15 cellular contexts compared by ENCODE assay signal in the genomic region with DNA sequence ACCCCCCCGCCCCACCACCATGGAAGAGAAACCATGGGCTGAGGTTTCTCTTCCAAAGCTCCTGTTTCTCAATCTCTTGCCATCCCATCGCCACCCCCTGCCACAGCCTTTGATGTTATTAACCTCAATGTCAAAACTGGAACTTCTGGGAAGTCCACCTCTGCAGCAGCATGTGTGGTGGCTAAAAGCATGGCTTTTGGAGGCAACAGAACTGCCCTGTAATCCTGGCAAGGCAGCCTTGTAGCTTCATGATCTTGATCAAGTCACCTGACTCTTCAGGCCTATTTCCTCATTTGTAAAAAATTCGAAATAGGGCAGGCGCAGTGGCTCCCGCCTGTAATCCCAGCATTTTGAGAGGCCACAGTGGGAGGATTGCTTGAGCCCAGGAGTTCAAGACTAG. TPM values are rescaled to one million over a fixed set of nuclear protein-coding genes. Genes with fewer than 3 reads are reported as not detected.
"Had no signal": no experiment of that assay in that cellular context is flagged by ENCODE, and none has a peak within 500 bp of the region (broad histone marks: within the 10 kb centered on the region; RNA-seq: fewer than 3 reads in every experiment).

No MANE protein-coding gene starts in this region.

- H3K27ac ChIP-seq: ascending aorta, colonic mucosa, esophagus muscularis mucosa, heart right ventricle, left lung, tibial nerve, uterus, VCaP had no signal

- H3K9me3 ChIP-seq: ascending aorta, colonic mucosa, esophagus muscularis mucosa, heart right ventricle, left lung, tibial nerve, uterus had no signal

- H3K36me3 ChIP-seq: ascending aorta, colonic mucosa, uterus had no signal

- H3K27me3 ChIP-seq: ascending aorta, colonic mucosa, heart right ventricle, left lung, uterus had no signal

- ATAC-seq: activated T-cell treated with anti-CD3 and anti-CD28 coated beads, Interleukin-2, amount 50 U/mL, for 72 hours; heart right ventricle; left lung had no signal

- H3K4me3 ChIP-seq: ascending aorta, colonic mucosa, esophagus muscularis mucosa, heart right ventricle, left lung, tibial nerve, uterus had no signal

- DNase-seq: activated CD4-positive, alpha-beta T cell treated with anti-CD3 and anti-CD28 coated beads for 1 hour; activated gamma-delta T cell; activated T-cell treated with anti-CD3 and anti-CD28 coated beads, Interleukin-2, amount 50 U/mL, for 72 hours; colonic mucosa; heart right ventricle; left lung; mammary epithelial cell; naive B cell; stimulated activated CD4-positive, alpha-beta T cell treated with anti-CD3 and anti-CD28 coated beads, Interleukin-2, amount 100 ng/mL, for 24 hours; uterus had no signal

RNA-seq across cellular contexts. Expression of gene RCOR2, which starts 53.9 kb away (rescaled TPM):
- total RNA-seq: ascending aorta, mononuclear cell had no signal
